8 cellular contexts compared by ENCODE assay signal in the genomic region with DNA sequence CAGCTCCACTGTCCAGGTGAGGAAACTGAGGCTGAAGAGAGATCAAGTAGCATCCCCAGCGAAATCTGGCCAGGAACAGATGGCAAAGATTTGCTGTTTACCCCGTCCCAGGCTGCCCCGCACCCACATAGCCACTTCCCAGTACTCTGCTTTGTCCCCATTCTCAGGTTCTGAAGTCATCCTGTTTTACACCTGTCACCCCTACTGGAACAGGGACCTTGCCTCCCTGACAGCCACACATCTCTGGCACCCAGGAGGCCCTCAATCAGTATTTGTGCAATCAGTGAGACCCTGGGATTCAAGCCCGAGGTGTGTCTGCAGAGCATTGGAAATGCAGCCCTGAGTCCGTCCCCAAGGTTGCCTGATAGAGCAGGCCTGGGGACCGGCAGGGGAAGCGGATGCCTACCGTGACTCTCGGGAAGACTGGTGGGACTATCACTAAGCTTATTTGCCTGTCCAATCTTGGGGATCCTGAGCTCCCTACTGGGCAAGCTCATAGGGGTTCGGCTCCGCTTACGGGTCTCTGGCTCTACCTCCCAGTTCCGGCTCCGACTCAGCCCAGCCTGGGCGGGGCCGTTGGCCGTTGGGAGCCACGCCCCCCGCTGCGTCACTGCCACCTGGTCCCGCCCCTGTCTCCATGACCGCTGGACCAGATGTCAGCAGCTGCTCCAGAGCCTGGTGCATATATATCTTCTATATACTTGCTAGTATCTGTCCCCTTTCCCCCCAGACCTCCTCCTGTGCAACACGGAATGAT. TPM values are rescaled to one million over a fixed set of nuclear protein-coding genes. Genes with fewer than 3 reads are reported as not detected.
A peak's percentile ranks its signal among the peaks of the same experiment; 100 is the strongest.
DNase-seq lines count a peak whose midpoint lies in the region; ATAC-seq, FAIRE-seq and TF ChIP-seq lines count a peak whose summit lies in the region.

No MANE protein-coding gene starts in this region.

- 15% methylated on average over 16 of the region's 23 CpGs for WGBS in mammary epithelial cell (ENCODE audit: low coverage, missing lambda C conversion rate)
- WGBS in small intestine, 3 donors: 3 to 6% (median 4%) methylated on average over 17 to 23 of the region's 23 CpGs

- H3K9me3 Mint-ChIP-seq in GM23338 (no peaks in the 10 kb centered on the region; the same call in 2 of the 3 replicates), WTC11 (no peaks in the 10 kb centered on the region), immature natural killer cell (no peaks in the 10 kb centered on the region)

- POLR2A ChIA-PET in WTC11 (lab: Charles Lee): interaction anchor here (0.9 kb wide), 1 partner anchor 17 kb away, joined by 3 read pairs; a partner anchor contains a TSS

- H4K20me1 ChIP-seq in GM23338 (replicated peaks; ENCODE audit: insufficient read depth) (peaks cover 23% of the 10 kb centered on the region), mammary epithelial cell (ENCODE audit: insufficient read depth, low read length) (no peaks in the 10 kb centered on the region)

- H3K9me2 ChIP-seq in GM23338 (ENCODE audit: insufficient read depth): no peaks in the 10 kb centered on the region

- no peak overlapping the region for H3K9ac ChIP-seq in mammary epithelial cell (ENCODE audit: insufficient read depth, low read length)

- no TSS peak for BruUV-seq in mammary epithelial cell (replicated peaks; lab: Mats Ljungman, UMichigan)

- peak; percentile 65 for ATAC-seq in GM23338
- ATAC-seq in WTC11: peak; percentile 58

- in situ Hi-C loops in mammary epithelial cell (cut with MboI; ENCODE audit: low sequenced_read_pairs in 2 of 2): no loop called here

- intact Hi-C loops in mammary epithelial cell (cut with micrococcal nuclease): no loop called here

- H3F3A ChIP-seq in GM23338 (replicated peaks; ENCODE audit: low read depth): no peaks in the 10 kb centered on the region

- no peak overlapping the region for H2AFZ ChIP-seq in GM23338
- peak overlapping the region; percentile 68 for H2AFZ ChIP-seq in mammary epithelial cell (ENCODE audit: low read depth, low read length)

- dilution Hi-C loops in mammary epithelial cell (cut with HindIII; ENCODE audit: low sequenced_read_pairs): loop anchor here (5.0 kb wide), 1 partner anchor 56 kb away; a partner anchor contains a TSS

- H3K27me3 ChIP-seq in GM23338 (ENCODE audit: insufficient read depth) (peaks cover 4% of the 10 kb centered on the region; the same call in 1 of the 2 replicates), mammary epithelial cell (ENCODE audit: insufficient read depth, low read length) (no peaks in the 10 kb centered on the region), small intestine (ENCODE audit: control insufficient read depth in 2 of 2, insufficient read depth in 2 of 2, low read length in 2 of 2) (no peaks in the 10 kb centered on the region)

- H3K9me3 ChIP-seq in mammary epithelial cell (replicated peaks; ENCODE audit: insufficient read depth, low read length) (no peaks in the 10 kb centered on the region), small intestine (ENCODE audit: control insufficient read depth, low read depth) (no peaks in the 10 kb centered on the region)

- H3K4me1 Mint-ChIP-seq in GM23338 (peaks cover 26% of the 10 kb centered on the region), WTC11 (peaks cover 20% of the 10 kb centered on the region), immature natural killer cell (peaks cover 36 to 46% of the 10 kb centered on the region in 2 donors)

- H3K79me2 ChIP-seq in GM23338 (replicated peaks; ENCODE audit: insufficient read depth) (no peaks in the 10 kb centered on the region), mammary epithelial cell (ENCODE audit: insufficient read depth, low read length) (no peaks in the 10 kb centered on the region)

- H3K4me3 Mint-ChIP-seq in GM23338 (peak overlapping the region; percentile 70), WTC11 (peak overlapping the region; percentile 64), immature natural killer cell (peak overlapping the region; percentile 69 to 86 (median 77))

- peaks cover 3% of the 10 kb centered on the region for H3K36me3 Mint-ChIP-seq in GM23338 (ENCODE audit: low read depth)
- H3K36me3 Mint-ChIP-seq in WTC11: no peaks in the 10 kb centered on the region; the same call in 1 of the 2 replicates
- no peaks in the 10 kb centered on the region for H3K36me3 Mint-ChIP-seq in immature natural killer cell

- H3K36me3 ChIP-seq in GM23338 (ENCODE audit: insufficient read depth) (no peaks in the 10 kb centered on the region), mammary epithelial cell (ENCODE audit: insufficient read depth, low read length) (no peaks in the 10 kb centered on the region), small intestine (ENCODE audit: control insufficient read depth in 2 of 2, insufficient read depth in 2 of 2, low read length in 2 of 2) (no peaks in the 10 kb centered on the region)

- CTCF ChIA-PET in WTC11 (lab: Charles Lee): no interaction called here
- CTCF ChIA-PET in mammary epithelial cell (lab: Charles Lee; ENCODE audit: low non-redundant PET): no interaction called here

- H3K27ac Mint-ChIP-seq in GM23338 (no peak overlapping the region), WTC11 (no peak overlapping the region), immature natural killer cell (peak overlapping the region; percentile 13 to 74 (median 58))

- no peak for FAIRE-seq in small intestine (lab: Jason Lieb, UNC)

- peaks cover 12% of the 10 kb centered on the region; the same call in 1 of the 2 replicates for H3K4me1 ChIP-seq in GM23338 (ENCODE audit: insufficient read depth)
- peaks cover 11% of the 10 kb centered on the region for H3K4me1 ChIP-seq in mammary epithelial cell (ENCODE audit: insufficient read depth, low read length)
- H3K4me1 ChIP-seq in small intestine (ENCODE audit: control insufficient read depth in 2 of 2, insufficient read depth in 1 of 2, low read depth in 1 of 2, low read length in 1 of 2): peaks cover 2 to 3% of the 10 kb centered on the region in 2 donors

- TF ChIP-seq CTCF in GM23338 (conservative IDR thresholded peaks at IDR 0.05; ENCODE audit: low read depth in 2 of 2) (no peak), WTC11 (IDR thresholded peaks at IDR 0.05) (no peak), mammary epithelial cell (conservative IDR thresholded peaks at IDR 0.05 in 1 of 2, IDR thresholded peaks at IDR 0.05 in 1 of 2; ENCODE audit: extremely low read depth in 1 of 2, insufficient read depth in 1 of 2, low read depth in 1 of 2, low read length in 2 of 2) (no peak)

- DNase-seq in EH (ENCODE audit: low read depth) (peak; percentile 75), GM23338 (ENCODE audit: low spot score) (peak; percentile 90), NCI-H1092 (lab: John Stamatoyannopoulos, UW) (peak; percentile 37), WTC11 (ENCODE audit: low spot score) (peak; percentile 85), mammary epithelial cell (peak; percentile 55), immature natural killer cell (peak; percentile 80 to 87 (median 83)), small intestine (peak; percentile 88), NCI-H1694 treated with DMSO at 0.1 percent for 48 hours (lab: John Stamatoyannopoulos, UW) (no peak)

- peak overlapping the region; percentile 82 for H3K4me2 ChIP-seq in GM23338
- peak overlapping the region; percentile 50 for H3K4me2 ChIP-seq in mammary epithelial cell (ENCODE audit: insufficient read depth, low read depth, low read length)

- H3K27me3 Mint-ChIP-seq in GM23338 (ENCODE audit: insufficient read depth, low read depth, poor library complexity) (peaks cover 22% of the 10 kb centered on the region), WTC11 (ENCODE audit: low read depth) (peaks cover 37% of the 10 kb centered on the region), immature natural killer cell (ENCODE audit: low read depth in 3 of 3) (peaks cover 0 to 3% (median 2%) of the 10 kb centered on the region in 3 donors)

- H3K27ac ChIP-seq in GM23338 (ENCODE audit: low read depth) (no peak overlapping the region), mammary epithelial cell (ENCODE audit: insufficient read depth, low read depth, low read length) (no peak overlapping the region), small intestine (ENCODE audit: low read depth in 1 of 2, low read length in 1 of 2) (peak overlapping the region in 1 of 2 donors; percentile 72)

- H3K4me3 ChIP-seq in GM23338 (peak overlapping the region; percentile 61), mammary epithelial cell (replicated peaks in 1 of 3; ENCODE audit: insufficient read depth in 1 of 3, low read depth in 2 of 3, low read length in 3 of 3) (peak overlapping the region; percentile 10 to 48 (median 15)), small intestine (ENCODE audit: low read depth in 1 of 2, low read length in 2 of 2) (peak overlapping the region in 1 of 2 donors; percentile 30)

TF ChIP-seq in GM23338, 12 proteins besides CTCF, POLR2A, EP300 and RAD21 (continues in another document):
- TF ChIP-seq POLR2AphosphoS5 (IDR thresholded peaks at IDR 0.05; ENCODE audit: low read depth): 0 out of 2 replicates have a peak, but pooled peaks have one; percentile 30
- no peak for TF ChIP-seq ZNF331 (CRISPR knock-in tag; IDR thresholded peaks at IDR 0.05; ENCODE audit: low read depth)

TF ChIP-seq in WTC11, 78 proteins besides CTCF, POLR2A, EP300 and RAD21 (continues in another document):
- TF ChIP-seq ESRRA (CRISPR knock-in tag; IDR thresholded peaks at IDR 0.05; ENCODE audit: borderline replicate concordance) (peak; percentile 13; the same call in 1 of the 2 replicates), EMX1 (CRISPR knock-in tag; IDR thresholded peaks at IDR 0.05) (no peak)

RNA-seq across cellular contexts. Expression of a gene that starts 17.5 kb away (rescaled TPM):
- 71.6 and 94.4 TPM in 2 replicates for total RNA-seq in GM23338 (2014; rRNA removed; shearing (Covaris generic))
- polyA plus RNA-seq in GM23338 (2016; fragmentation: Nextera tagmentation; extraction: Ambion mirVana) (59.5 and 61.5 TPM in 2 replicates), mammary epithelial cell (21.6 TPM), immature natural killer cell (1 to 10 TPM; 2.4 to 4.0 (median 2.8) TPM), small intestine (1 to 10 TPM in 2 of 3 donors, under 1 TPM in 1; 0.45 to 7.5 (median 1.4) TPM)
- total RNA-seq in WTC11 (2021) (69.6 to 73.5 TPM (median 73.1 TPM) in 3 replicates), mammary epithelial cell (10 to 100 TPM in 1 of 2 donors, 1 to 10 TPM in 1; 6.7 to 23.6 TPM)
- polyA minus RNA-seq in mammary epithelial cell: 22.4 TPM

RNA-seq across cellular contexts. Expression of a gene that starts 22.1 kb away (rescaled TPM):
- 23.8 and 36.2 TPM in 2 replicates for total RNA-seq in GM23338 (2014; rRNA removed; shearing (Covaris generic))
- 42.8 and 46.5 TPM in 2 replicates for polyA plus RNA-seq in GM23338 (2016; fragmentation: Nextera tagmentation; extraction: Ambion mirVana)
- total RNA-seq in WTC11 (2021): 38.0 to 43.8 TPM (median 42.1 TPM) in 3 replicates
- total RNA-seq in mammary epithelial cell: 10 to 100 TPM; 45.0 to 49.4 TPM
- polyA plus RNA-seq in mammary epithelial cell: 98.8 TPM
- 41.0 TPM for polyA minus RNA-seq in mammary epithelial cell
- 100 to 1,000 TPM in 1 of 3 donors, 10 to 100 TPM in 2; 85.7 to 107 (median 89.0) TPM for polyA plus RNA-seq in immature natural killer cell
- polyA plus RNA-seq in small intestine: 10 to 100 TPM; 21.9 to 74.6 (median 27.5) TPM

RNA-seq across cellular contexts. Expression of a gene that starts 56.6 kb away (rescaled TPM):
- 5.1 and 6.9 TPM in 2 replicates for total RNA-seq in GM23338 (2014; rRNA removed; shearing (Covaris generic))
- polyA plus RNA-seq in GM23338 (2016; fragmentation: Nextera tagmentation; extraction: Ambion mirVana) (4.3 TPM in 2 replicates), mammary epithelial cell (0.70 TPM), immature natural killer cell (1 to 10 TPM in 2 of 3 donors, under 1 TPM in 1; 0.32 to 3.4 (median 1.8) TPM), small intestine (under 1 TPM; 0.45 to 0.84 (median 0.81) TPM)
- total RNA-seq in WTC11 (2021) (9.2 to 11.5 TPM (median 11.4 TPM) in 3 replicates), mammary epithelial cell (1 to 10 TPM; 1.8 to 2.0 TPM)
- 1.9 TPM for polyA minus RNA-seq in mammary epithelial cell

Comparison
In these comparisons a context has a peak if more than half of its experiments do, and no peak if none do; other contexts are left out.
1. H3K27ac Mint-ChIP-seq: peak in immature natural killer cell (6 of 6); none in GM23338 (single experiment) and WTC11 (single experiment).
2. Peak in every context shown above with its lines, with median percentiles within 50 percentile points of each other: H3K4me3 Mint-ChIP-seq.